ENCODE assay signal across 8 cellular contexts in genomic region chr15:43132830-43133428, GRCh38. TPM values are rescaled to one million over a fixed set of nuclear protein-coding genes. Genes with fewer than 3 reads are reported as not detected.
DNase-seq lines count a peak whose midpoint lies in the region; ATAC-seq and TF ChIP-seq lines count a peak whose summit lies in the region.

No MANE protein-coding gene starts in this region.

- H3K9me2 ChIP-seq in SK-N-SH = no peaks in the 10 kb centered on the region

- H3K9ac ChIP-seq in SK-N-SH = peak overlapping the region; percentile 77

- POLR2A ChIA-PET in SK-N-SH (lab: Yijun Ruan, JAX) = no interaction called here

- peak overlapping the region; percentile 12 to 71; a peak in 2 of 4 replicates for H3K27ac ChIP-seq in SK-N-SH (ENCODE audit: low read depth in 2 of 2, low read length in 1 of 2)
- peak overlapping the region; percentile 77 to 91 for H3K27ac ChIP-seq in ascending aorta
- peak overlapping the region; percentile 69 for H3K27ac ChIP-seq in layer of hippocampus (ENCODE audit: low read depth, low read length)
- peak overlapping the region; percentile 4 for H3K27ac ChIP-seq in temporal lobe (ENCODE audit: low read depth, low read length)

- H3K9me3 ChIP-seq in SK-N-SH = no peaks in the 10 kb centered on the region
- H3K9me3 ChIP-seq in ascending aorta = no peaks in the 10 kb centered on the region

- peak overlapping the region; percentile 93 for H3K4me2 ChIP-seq in SK-N-SH

- H3F3A ChIP-seq in SK-N-SH (replicated peaks; ENCODE audit: insufficient read depth) = no peaks in the 10 kb centered on the region

- TF ChIP-seq RAD21 in SK-N-SH (IDR thresholded peaks at IDR 0.05; ENCODE audit: low read length) = no peak

- WGBS in SK-N-SH (ENCODE audit: low lambda C conversion rate) = 18% methylated on average over 20 of the region's 20 CpGs

- DNase-seq in SK-N-SH = peak; percentile 21
- no peak for DNase-seq in ascending aorta (ENCODE audit: low spot score in 2 of 2)
- no peak for DNase-seq in activated gamma-delta T cell treated with Interleukin-2 at 50 U/mL for 16 hours
- no peak for DNase-seq in NCI-H345 (lab: John Stamatoyannopoulos, UW)

- TF ChIP-seq EP300 in SK-N-SH (IDR thresholded peaks at IDR 0.05; ENCODE audit: borderline replicate concordance in 1 of 2, low read depth in 1 of 2, low read length in 1 of 2) = no peak

- intact Hi-C loops in ascending aorta (cut with DNase I) = loop anchor here (1.0 kb wide), 1 partner anchor 27 kb away; the partner anchor contains the start of gene UBR1

- H3K36me3 ChIP-seq in SK-N-SH (replicated peaks in 1 of 2; ENCODE audit: control insufficient read depth in 1 of 2, insufficient read depth in 2 of 2, low read length in 1 of 2) (peaks cover 6 to 15% of the 10 kb centered on the region in 2 experiments), ascending aorta (peaks cover 9 to 12% of the 10 kb centered on the region in 2 donors)

- H2AFZ ChIP-seq in SK-N-SH (ENCODE audit: low read depth) = peak overlapping the region; percentile 99

- no peaks in the 10 kb centered on the region for H3K79me2 ChIP-seq in SK-N-SH (ENCODE audit: insufficient read depth)

- no peaks in the 10 kb centered on the region for H4K20me1 ChIP-seq in SK-N-SH (ENCODE audit: insufficient read depth)

- H3K4me1 ChIP-seq in SK-N-SH (ENCODE audit: control insufficient read depth in 1 of 2, insufficient read depth in 2 of 2, low read depth in 1 of 2, low read length in 1 of 2) = peaks cover 0 to 3% of the 10 kb centered on the region in 2 experiments; a peak in 2 of 4 replicates
- H3K4me1 ChIP-seq in ascending aorta = peaks cover 0 to 2% of the 10 kb centered on the region in 2 donors

- H3K27me3 ChIP-seq in SK-N-SH (ENCODE audit: insufficient read depth) = no peaks in the 10 kb centered on the region
- H3K27me3 ChIP-seq in ascending aorta = no peaks in the 10 kb centered on the region
- no peaks in the 10 kb centered on the region for H3K27me3 ChIP-seq in layer of hippocampus (ENCODE audit: control insufficient read depth, insufficient read depth, low read length)

- H3K4me3 ChIP-seq in SK-N-SH (ENCODE audit: low read depth in 2 of 2, low read length in 1 of 2) (peak overlapping the region; percentile 78 to 94), ascending aorta (peak overlapping the region; percentile 80 to 83)

- ATAC-seq in SK-N-SH treated with all-trans-retinoic acid at 6 μM for 48 hours (no peak; the same call in none of the 3 replicates), GM21825 (IDR thresholded peaks at IDR 0.05; ENCODE audit: unreplicated experiment) (no peak)

- CTCF ChIA-PET in SK-N-SH (lab: Yijun Ruan, JAX) = interaction anchor here (1.2 to 1.3 kb wide), 2 partner anchors 9 to 11 kb away, joined by 4 to 5 read pairs; no protein-coding TSS in a partner anchor

- TF ChIP-seq CTCF in SK-N-SH (IDR thresholded peaks at IDR 0.05) (no peak), ascending aorta (IDR thresholded peaks at IDR 0.05) (no peak)

TF ChIP-seq in SK-N-SH, 30 proteins besides CTCF, POLR2A, EP300 and RAD21 (continues in another document):
- TF ChIP-seq REST (IDR thresholded peaks at IDR 0.05; ENCODE audit: low read depth, low read length) = no peak
- no peak for TF ChIP-seq MEF2A (IDR thresholded peaks at IDR 0.05; ENCODE audit: borderline replicate concordance, low read depth)
- no peak for TF ChIP-seq POLR2AphosphoS5 (IDR thresholded peaks at IDR 0.05; ENCODE audit: low read depth, low read length)

TF ChIP-seq in SK-N-SH treated with all-trans-retinoic acid at 6 μM for 48 hours, 23 proteins besides CTCF, POLR2A, EP300 and RAD21:
- TF ChIP-seq ZFP3 (CRISPR knock-in tag; IDR thresholded peaks at IDR 0.05) (no peak), ZNF8 (CRISPR knock-in tag; IDR thresholded peaks at IDR 0.05) (no peak), ZFP30 (CRISPR knock-in tag; IDR thresholded peaks at IDR 0.05) (no peak)

RNA-seq across cellular contexts. Expression of gene TMEM62, which starts 0.5 kb away (rescaled TPM):
- polyA plus RNA-seq in SK-N-SH (2012; rRNA removed) = 3.3 and 4.3 TPM in 2 replicates
- 3.7 and 3.8 TPM in 2 replicates for polyA plus RNA-seq in SK-N-SH (2012; cell fraction: cytosol; rRNA removed)
- polyA plus RNA-seq in SK-N-SH (2012; cell fraction: nucleus; rRNA removed) = 15.0 and 16.8 TPM in 2 replicates
- total RNA-seq in ascending aorta (9.0 TPM), temporal lobe (37.4 TPM)

RNA-seq across cellular contexts. Expression of gene UBR1, which starts 27.1 kb away (rescaled TPM):
- polyA plus RNA-seq in SK-N-SH (2012; rRNA removed) = 3.7 and 5.0 TPM in 2 replicates
- polyA plus RNA-seq in SK-N-SH (2012; cell fraction: cytosol; rRNA removed) = 4.7 and 4.9 TPM in 2 replicates
- 3.5 and 8.6 TPM in 2 replicates for polyA plus RNA-seq in SK-N-SH (2012; cell fraction: nucleus; rRNA removed)
- total RNA-seq in ascending aorta (8.2 TPM), temporal lobe (46.2 TPM)

RNA-seq across cellular contexts. Expression of gene CCNDBP1, which starts 52.3 kb away (rescaled TPM):
- 63.6 and 81.7 TPM in 2 replicates for polyA plus RNA-seq in SK-N-SH (2012; rRNA removed)
- polyA plus RNA-seq in SK-N-SH (2012; cell fraction: cytosol; rRNA removed) = 79.4 and 82.9 TPM in 2 replicates
- polyA plus RNA-seq in SK-N-SH (2012; cell fraction: nucleus; rRNA removed) = 56.2 and 70.6 TPM in 2 replicates
- total RNA-seq in ascending aorta = 44.9 TPM
- 21.9 TPM for total RNA-seq in temporal lobe

Comparison
In these comparisons a context has a peak if more than half of its experiments do, and no peak if none do; other contexts are left out.
1. H3K27ac ChIP-seq: peak in every context shown above with its lines; median percentile 84 in ascending aorta; 69 in layer of hippocampus; 42 in SK-N-SH; 4 in temporal lobe.